ENCODE assay signal across 10 cellular contexts in the genomic region with DNA sequence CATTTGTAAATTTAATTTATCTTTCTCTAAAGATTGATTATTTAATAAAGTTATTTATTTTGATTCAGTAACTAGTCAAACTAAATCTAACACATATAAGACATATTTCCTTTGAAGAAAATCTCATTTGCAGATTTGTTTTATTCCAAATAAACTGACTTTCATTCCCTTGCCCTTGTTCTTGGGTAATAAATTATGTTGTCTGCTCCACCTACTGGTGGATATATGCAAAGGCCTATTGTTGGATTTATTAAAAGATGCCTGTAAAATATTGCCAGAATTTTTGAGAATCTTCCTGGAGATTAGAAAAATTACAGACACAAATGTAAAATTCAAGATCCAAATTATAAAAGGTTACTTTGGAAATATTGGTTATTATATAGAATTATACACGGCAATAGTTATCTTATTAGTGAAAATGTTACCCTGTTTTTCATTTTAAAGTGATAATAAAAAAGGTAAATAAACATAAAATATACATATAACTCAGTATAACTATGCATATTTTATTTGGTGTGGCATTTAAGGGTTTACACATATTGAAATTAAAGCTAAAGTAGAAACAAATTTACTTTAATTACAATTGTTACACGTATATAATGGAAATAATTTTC.
A peak's percentile ranks its signal among the peaks of the same experiment; 100 is the strongest.
DNase-seq lines count a peak whose midpoint lies in the region; ATAC-seq and TF ChIP-seq lines count a peak whose summit lies in the region.
"Had no signal": no experiment of that assay in that cellular context is flagged by ENCODE, and none has a peak within 500 bp of the region (broad histone marks: within the 10 kb centered on the region; RNA-seq: fewer than 3 reads in every experiment).

No MANE protein-coding gene starts in this region.

- H3K4me1 Mint-ChIP-seq in Calu3 (ENCODE audit: low read depth, unreplicated experiment): no peaks in the 10 kb centered on the region
- H3K4me1 Mint-ChIP-seq in nephron progenitor cell: no peaks in the 10 kb centered on the region
- H3K4me1 Mint-ChIP-seq: IgD-negative memory B cell, memory B cell had no signal

- DNase-seq in Calu3 (no peak), HFF-Myc (ENCODE audit: extremely low read depth, low read depth) (peak; percentile 10), NCI-H460 (ENCODE audit: extremely low read depth, low read depth) (peak; percentile 39), cerebellum (ENCODE audit: low spot score) (peak; percentile 2), nephron progenitor cell (no peak)
- DNase-seq in activated naive CD4-positive, alpha-beta T cell treated with anti-CD3 and anti-CD28 coated beads, Interleukin-2, amount 50 U/mL, for 72 hours (ENCODE audit: low spot score in 2 of 2): no peak
- no peak for DNase-seq in stimulated activated CD4-positive, alpha-beta T cell treated with anti-CD3 and anti-CD28 coated beads, Interleukin-4, amount 100 ng/mL, for 24 hours

- intact Hi-C loops in Calu3 (cut with micrococcal nuclease; ENCODE audit: unreplicated experiment): loop anchor here (2.0 to 10.0 kb wide), 5 partner anchors 58 to 996 kb away; no protein-coding TSS in a partner anchor

- H3K27ac Mint-ChIP-seq in Calu3 (ENCODE audit: unreplicated experiment): no peak overlapping the region
- H3K27ac Mint-ChIP-seq in nephron progenitor cell: no peak overlapping the region
- no peak overlapping the region for H3K27ac Mint-ChIP-seq in activated naive CD4-positive, alpha-beta T cell treated with anti-CD3 and anti-CD28 coated beads, Interleukin-2, amount 50 U/mL, for 72 hours
- H3K27ac Mint-ChIP-seq: IgD-negative memory B cell, memory B cell had no signal

- H3K27me3 Mint-ChIP-seq in Calu3 (ENCODE audit: unreplicated experiment) (no peaks in the 10 kb centered on the region), nephron progenitor cell (ENCODE audit: low read depth, poor library complexity) (peaks cover 3% of the 10 kb centered on the region)
- H3K27me3 Mint-ChIP-seq: IgD-negative memory B cell, memory B cell had no signal

- CTCF ChIA-PET in Calu3 (lab: Charles Lee): interaction anchor here (0.7 kb wide), 1 partner anchor 958 kb away, joined by 3 read pairs; no protein-coding TSS in a partner anchor

- no peak for ATAC-seq in activated naive CD4-positive, alpha-beta T cell treated with anti-CD3 and anti-CD28 coated beads, Interleukin-2, amount 50 U/mL, for 72 hours
- ATAC-seq in GM19467 (IDR thresholded peaks at IDR 0.05; ENCODE audit: unreplicated experiment): no peak

- no peak overlapping the region for H3K4me3 ChIP-seq in HFF-Myc (replicated peaks; ENCODE audit: low read depth, low read length)

- TF ChIP-seq CTCF in Calu3 (IDR thresholded peaks at IDR 0.05; ENCODE audit: unreplicated experiment): peak; percentile 51
- peak; percentile 46 for TF ChIP-seq CTCF in HFF-Myc (IDR thresholded peaks at IDR 0.05; ENCODE audit: low read depth, low read length, missing control alignments)
- TF ChIP-seq CTCF in nephron progenitor cell (IDR thresholded peaks at IDR 0.05): peak; percentile 66

- BruUV-seq in Calu3 (replicated peaks; lab: Mats Ljungman, UMichigan): no TSS peak

- no peaks in the 10 kb centered on the region for H3K36me3 Mint-ChIP-seq in Calu3 (ENCODE audit: insufficient read depth, unreplicated experiment)
- H3K36me3 Mint-ChIP-seq in nephron progenitor cell (ENCODE audit: low read depth): no peaks in the 10 kb centered on the region
- H3K36me3 Mint-ChIP-seq in activated naive CD4-positive, alpha-beta T cell treated with anti-CD3 and anti-CD28 coated beads, Interleukin-2, amount 50 U/mL, for 72 hours: no peaks in the 10 kb centered on the region
- H3K36me3 Mint-ChIP-seq: IgD-negative memory B cell, memory B cell had no signal

- no peak overlapping the region for H3K4me3 Mint-ChIP-seq in Calu3 (ENCODE audit: low read depth, unreplicated experiment)
- H3K4me3 Mint-ChIP-seq in nephron progenitor cell: no peak overlapping the region
- H3K4me3 Mint-ChIP-seq: IgD-negative memory B cell, memory B cell had no signal

- H3K9me3 Mint-ChIP-seq in Calu3 (ENCODE audit: low read depth, unreplicated experiment) (no peaks in the 10 kb centered on the region), nephron progenitor cell (no peaks in the 10 kb centered on the region)
- H3K9me3 Mint-ChIP-seq in activated naive CD4-positive, alpha-beta T cell treated with anti-CD3 and anti-CD28 coated beads, Interleukin-2, amount 50 U/mL, for 72 hours: no peaks in the 10 kb centered on the region
- H3K9me3 Mint-ChIP-seq: IgD-negative memory B cell, memory B cell had no signal

Comparison
In these comparisons a context has a peak if more than half of its experiments do, and no peak if none do; other contexts are left out.
1. DNase-seq: peak in HFF-Myc (single experiment), NCI-H460 (single experiment) and cerebellum (single experiment); none in Calu3 (single experiment), nephron progenitor cell (single experiment), activated naive CD4-positive, alpha-beta T cell treated with anti-CD3 and anti-CD28 coated beads, Interleukin-2, amount 50 U/mL, for 72 hours (0 of 2) and stimulated activated CD4-positive, alpha-beta T cell treated with anti-CD3 and anti-CD28 coated beads, Interleukin-4, amount 100 ng/mL, for 24 hours (single experiment).
2. Peak in every context shown above with its lines, with median percentiles within 50 percentile points of each other: CTCF ChIP-seq.